ENCODE assay signal across 11 cellular contexts in genomic region chr11:43576834-43577521, GRCh38.
A peak's percentile ranks its signal among the peaks of the same experiment; 100 is the strongest.
DNase-seq lines count a peak whose midpoint lies in the region; ATAC-seq, FAIRE-seq and TF ChIP-seq lines count a peak whose summit lies in the region.
"Had no signal": no experiment of that assay in that cellular context is flagged by ENCODE, and none has a peak within 500 bp of the region (broad histone marks: within the 10 kb centered on the region; RNA-seq: fewer than 3 reads in every experiment).

No MANE protein-coding gene starts in this region.

- ATAC-seq in natural killer cell: no peak
- ATAC-seq in natural killer cell treated with Interleukin-12 subunit alpha and Interleukin-12 subunit beta and Interleukin-15 and Interleukin-18, amount 100 ng/mL, for 72 hours: no peak
- no peak for ATAC-seq in HG03442 (IDR thresholded peaks at IDR 0.05; ENCODE audit: unreplicated experiment)
- ATAC-seq: stimulated activated effector memory CD8-positive, alpha-beta T cell treated with anti-CD3 and anti-CD28 coated beads, Interleukin-12 subunit alpha, Interleukin-12 subunit beta, amount 100 ng/mL, for 72 hours had no signal

- no peaks in the 10 kb centered on the region for H3K36me3 Mint-ChIP-seq in natural killer cell
- peaks cover 5% of the 10 kb centered on the region for H3K36me3 Mint-ChIP-seq in natural killer cell treated with Interleukin-12 subunit alpha and Interleukin-12 subunit beta and Interleukin-15 and Interleukin-18, amount 100 ng/mL, for 72 hours

- no peak for TF ChIP-seq EP300 in ovary (IDR thresholded peaks at IDR 0.05)
- TF ChIP-seq EP300 in transverse colon (IDR thresholded peaks at IDR 0.05; ENCODE audit: low read depth): no peak

- no peak overlapping the region for H3K27ac Mint-ChIP-seq in natural killer cell
- H3K27ac Mint-ChIP-seq in natural killer cell treated with Interleukin-12 subunit alpha and Interleukin-12 subunit beta and Interleukin-15 and Interleukin-18, amount 100 ng/mL, for 72 hours: no peak overlapping the region
- H3K27ac Mint-ChIP-seq: stimulated activated effector memory CD8-positive, alpha-beta T cell treated with anti-CD3 and anti-CD28 coated beads, Interleukin-12 subunit alpha, Interleukin-12 subunit beta, amount 100 ng/mL, for 72 hours had no signal

- H3K36me3 ChIP-seq in ovary (no peaks in the 10 kb centered on the region), transverse colon (no peaks in the 10 kb centered on the region)
- H3K36me3 ChIP-seq: HAP-1 had no signal

- DNase-seq in natural killer cell: no peak
- no peak for DNase-seq in natural killer cell treated with Interleukin-12 subunit alpha and Interleukin-12 subunit beta and Interleukin-15 and Interleukin-18, amount 100 ng/mL, for 72 hours (ENCODE audit: low spot score)
- DNase-seq in NCI-H748 (lab: John Stamatoyannopoulos, UW; ENCODE audit: unreplicated experiment): peak; percentile 57
- DNase-seq in epithelial cell of proximal tubule (ENCODE audit: low read depth): no peak
- DNase-seq in ovary: peak; percentile 36 to 61 (median 59)
- DNase-seq in transverse colon: no peak
- no peak for DNase-seq in GM12892 (ENCODE audit: insufficient read length)

- H3K4me3 ChIP-seq in epithelial cell of proximal tubule (ENCODE audit: low read depth, low read length) (no peak overlapping the region), ovary (no peak overlapping the region), transverse colon (no peak overlapping the region)
- H3K4me3 ChIP-seq: HAP-1 had no signal

- no peak overlapping the region for H3K27ac ChIP-seq in ovary
- no peak overlapping the region for H3K27ac ChIP-seq in transverse colon

- H3K27me3 ChIP-seq in ovary: no peaks in the 10 kb centered on the region
- peaks cover 100% of the 10 kb centered on the region for H3K27me3 ChIP-seq in transverse colon

- TF ChIP-seq POLR2A in ovary (IDR thresholded peaks at IDR 0.05) (no peak), transverse colon (IDR thresholded peaks at IDR 0.05) (no peak), GM12892 (IDR thresholded peaks at IDR 0.05; ENCODE audit: low read depth, low read length) (no peak)

- in situ Hi-C loops in transverse colon (cut with MboI; ENCODE audit: low pct_ligation_motif_present in 1 of 4, low pct_unique_long_range_greater_than_20kb in 1 of 4, low sequenced_read_pairs in 3 of 4): no loop called here

- intact Hi-C loops in natural killer cell (cut with micrococcal nuclease) (no loop called here), ovary (cut with DNase I) (loop anchor here in 1 of 4 donors (10.0 kb wide), 1 partner anchor 238 kb away; no protein-coding TSS in a partner anchor), transverse colon (cut with DNase I; ENCODE audit: low total_unique reads) (no loop called here)

- peak overlapping the region; percentile 47 for H3K4me3 Mint-ChIP-seq in natural killer cell
- no peak overlapping the region for H3K4me3 Mint-ChIP-seq in natural killer cell treated with Interleukin-12 subunit alpha and Interleukin-12 subunit beta and Interleukin-15 and Interleukin-18, amount 100 ng/mL, for 72 hours

- FAIRE-seq in GM12892 (lab: Jason Lieb, UNC): no peak
- FAIRE-seq: colon had no signal

- H3K9me3 ChIP-seq in ovary: no peaks in the 10 kb centered on the region
- no peaks in the 10 kb centered on the region for H3K9me3 ChIP-seq in transverse colon
- H3K9me3 ChIP-seq: HAP-1 had no signal

- H3K4me1 Mint-ChIP-seq in natural killer cell: peaks cover 18 to 28% of the 10 kb centered on the region in 2 donors
- H3K4me1 Mint-ChIP-seq in natural killer cell treated with Interleukin-12 subunit alpha and Interleukin-12 subunit beta and Interleukin-15 and Interleukin-18, amount 100 ng/mL, for 72 hours (ENCODE audit: low read depth in 2 of 2): peaks cover 14 to 25% of the 10 kb centered on the region in 2 donors

- TF ChIP-seq CTCF in natural killer cell (IDR thresholded peaks at IDR 0.05) (no peak), epithelial cell of proximal tubule (conservative IDR thresholded peaks at IDR 0.05; ENCODE audit: low read depth, low read length) (peak; percentile 34), ovary (IDR thresholded peaks at IDR 0.05) (no peak), transverse colon (IDR thresholded peaks at IDR 0.05) (peak in 2 of 5 experiments; percentile 9 to 15)

- WGBS in ovary, 3 donors: 1 to 3% (median 1%) methylated on average over 33 of the region's 33 CpGs
- 7% methylated on average over 33 of the region's 33 CpGs; no CpG with 5 or more reads in 1 of the 2 donors for WGBS in transverse colon (ENCODE audit: low coverage in 1 of 2), 2 donors

- H3K27me3 Mint-ChIP-seq in natural killer cell (ENCODE audit: low read depth in 2 of 2): peaks cover 68 to 72% of the 10 kb centered on the region in 2 donors
- peaks cover 52 to 72% of the 10 kb centered on the region in 2 donors for H3K27me3 Mint-ChIP-seq in natural killer cell treated with Interleukin-12 subunit alpha and Interleukin-12 subunit beta and Interleukin-15 and Interleukin-18, amount 100 ng/mL, for 72 hours

- H3K4me1 ChIP-seq in ovary (ENCODE audit: insufficient read depth) (peaks cover 13% of the 10 kb centered on the region), transverse colon (peaks cover 10 to 58% (median 31%) of the 10 kb centered on the region in 4 donors)

- no peaks in the 10 kb centered on the region for H3K9me3 Mint-ChIP-seq in natural killer cell
- H3K9me3 Mint-ChIP-seq in natural killer cell treated with Interleukin-12 subunit alpha and Interleukin-12 subunit beta and Interleukin-15 and Interleukin-18, amount 100 ng/mL, for 72 hours: no peaks in the 10 kb centered on the region

Comparison
In these comparisons a context has a peak if more than half of its experiments do, and no peak if none do; other contexts are left out.
1. DNase-seq: peak in NCI-H748 (single experiment) and ovary (5 of 5); none in natural killer cell (single experiment), natural killer cell treated with Interleukin-12 subunit alpha and Interleukin-12 subunit beta and Interleukin-15 and Interleukin-18, amount 100 ng/mL, for 72 hours (single experiment), epithelial cell of proximal tubule (single experiment), transverse colon (single experiment) and GM12892 (single experiment).